In genomic region chr6:56570434-56571359, GRCh38 we compare ENCODE assay signal across 7 cellular contexts.
A peak's percentile ranks its signal among the peaks of the same experiment; 100 is the strongest.
DNase-seq lines count a peak whose midpoint lies in the region; ATAC-seq, FAIRE-seq and TF ChIP-seq lines count a peak whose summit lies in the region.

No MANE protein-coding gene starts in this region.

- H3K27ac ChIP-seq in esophagus squamous epithelium: no peak overlapping the region

- H3K36me3 ChIP-seq in esophagus squamous epithelium: peaks cover 0 to 40% (median 8%) of the 10 kb centered on the region in 3 donors

- H3K4me3 ChIP-seq in GM12865 (ENCODE audit: low read depth, low read length): no peak overlapping the region
- no peak overlapping the region for H3K4me3 ChIP-seq in esophagus squamous epithelium

- no peak for TF ChIP-seq POLR2A in esophagus squamous epithelium (IDR thresholded peaks at IDR 0.05)

- H3K4me1 ChIP-seq in esophagus squamous epithelium: peaks cover 0 to 5% (median 0%) of the 10 kb centered on the region in 3 donors

- H3K9me3 ChIP-seq in esophagus squamous epithelium: no peaks in the 10 kb centered on the region

- no peak for FAIRE-seq in RCC 7860 (lab: Jason Lieb, UNC)

- TF ChIP-seq CTCF in GM12865 (IDR thresholded peaks at IDR 0.05; ENCODE audit: insufficient read depth, low read depth, low read length, missing control alignments) (peak; percentile 56), esophagus squamous epithelium (IDR thresholded peaks at IDR 0.05) (peak in 5 of 6 experiments; percentile 31 to 63 (median 40))

- ATAC-seq in GM21529 (IDR thresholded peaks at IDR 0.05; ENCODE audit: unreplicated experiment): peak; percentile 90

- DNase-seq in GM12865 (ENCODE audit: low read depth): peak; percentile 37
- DNase-seq in HuH-7 (ENCODE audit: low spot score): peak; percentile 10
- DNase-seq in RCC 7860 (ENCODE audit: low spot score): peak; percentile 15
- no peak for DNase-seq in esophagus squamous epithelium (lab: John Stamatoyannopoulos, UW)
- DNase-seq in pons (ENCODE audit: low spot score): peak; percentile 60
- DNase-seq in activated T-cell treated with anti-CD3 and anti-CD28 coated beads, Interleukin-2, amount 50 U/mL, for 1 hour: no peak

- H3K27me3 ChIP-seq in esophagus squamous epithelium: no peaks in the 10 kb centered on the region

- intact Hi-C loops in esophagus squamous epithelium (cut with DNase I): no loop called here

- WGBS in esophagus squamous epithelium, 2 donors: 57% methylated on average over 8 of the region's 8 CpGs

Comparison
In these comparisons a context has a peak if more than half of its experiments do, and no peak if none do; other contexts are left out.
1. DNase-seq: peak in GM12865 (single experiment), HuH-7 (single experiment), RCC 7860 (single experiment) and pons (single experiment); none in esophagus squamous epithelium (single experiment) and activated T-cell treated with anti-CD3 and anti-CD28 coated beads, Interleukin-2, amount 50 U/mL, for 1 hour (single experiment).